11 cellular contexts compared by ENCODE assay signal in the genomic region with DNA sequence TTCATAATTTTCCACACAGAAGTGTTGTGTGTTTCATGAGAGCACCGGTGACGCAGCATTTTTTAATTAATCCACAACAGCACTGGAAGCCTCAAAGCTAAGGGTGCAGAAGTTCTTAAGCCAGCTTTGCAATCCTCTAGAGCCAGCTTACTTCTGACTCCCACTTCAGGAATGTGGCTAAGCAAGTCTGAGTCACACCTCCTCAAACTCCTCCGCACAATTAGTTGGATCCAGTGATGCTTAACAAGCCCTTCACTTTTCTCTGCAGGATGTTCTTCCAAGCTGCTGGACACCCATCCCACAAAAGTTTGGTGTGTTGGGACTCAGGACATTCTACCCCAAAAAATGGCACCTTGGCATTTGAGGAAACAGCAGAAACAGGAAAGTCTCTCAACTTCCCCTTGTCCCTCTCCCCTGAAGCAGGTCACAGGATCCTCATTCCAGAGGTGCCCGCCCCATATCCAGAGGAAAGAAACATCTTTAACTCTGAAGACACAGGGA.
DNase-seq lines count a peak whose midpoint lies in the region; ATAC-seq, FAIRE-seq and TF ChIP-seq lines count a peak whose summit lies in the region.
"Had no signal": no experiment of that assay in that cellular context is flagged by ENCODE, and none has a peak within 500 bp of the region (broad histone marks: within the 10 kb centered on the region; RNA-seq: fewer than 3 reads in every experiment).

No MANE protein-coding gene starts in this region.

- no peaks in the 10 kb centered on the region for H3K9me3 ChIP-seq in keratinocyte (ENCODE audit: control insufficient read depth, low read depth, low read length)

- H3K36me3 ChIP-seq in keratinocyte (ENCODE audit: control insufficient read depth in 2 of 2, extremely low read depth in 1 of 2, insufficient read depth in 2 of 2, low read length in 2 of 2), result no peaks in the 10 kb centered on the region

- peaks cover 21% of the 10 kb centered on the region for H3K4me1 ChIP-seq in keratinocyte (ENCODE audit: control insufficient read depth, extremely low read depth, insufficient read depth, low read length)

- dilution Hi-C loops in keratinocyte (cut with MboI; ENCODE audit: extremely low pct_ligation_motif_present, low sequenced_read_pairs), result no loop called here

- TF ChIP-seq CTCF in brain (conservative IDR thresholded peaks at IDR 0.05) (no peak), keratinocyte (optimal IDR thresholded peaks at IDR 0.05 in 1 of 3, IDR thresholded peaks at IDR 0.05 in 1 of 3, conservative IDR thresholded peaks at IDR 0.05 in 1 of 3; ENCODE audit: extremely low read depth in 1 of 3, insufficient read depth in 2 of 3, low read length in 3 of 3) (no peak)

- H3K36me3 Mint-ChIP-seq in brain, result no peaks in the 10 kb centered on the region
- H3K36me3 Mint-ChIP-seq: activated naive CD8-positive, alpha-beta T cell had no signal

- peak overlapping the region in 3 of 5 experiments; percentile 20 to 79 (median 33) for H3K27ac Mint-ChIP-seq in brain
- H3K27ac Mint-ChIP-seq: activated naive CD8-positive, alpha-beta T cell; CD14-positive monocyte had no signal

- H4K20me1 ChIP-seq in keratinocyte (ENCODE audit: control insufficient read depth, extremely low read depth, insufficient read depth, low read length), result no peaks in the 10 kb centered on the region

- no peaks in the 10 kb centered on the region for H3K27me3 Mint-ChIP-seq in brain

- H3K9me1 ChIP-seq in keratinocyte (ENCODE audit: control insufficient read depth, extremely low read depth, insufficient read depth, low read length), result no peaks in the 10 kb centered on the region

- peak; percentile 99 for FAIRE-seq in keratinocyte (lab: Jason Lieb, UNC)

- peaks cover 80% of the 10 kb centered on the region for H3K4me1 Mint-ChIP-seq in brain

- H3K4me3 ChIP-seq in keratinocyte (ENCODE audit: control insufficient read depth in 2 of 3, extremely low read depth in 1 of 3, insufficient read depth in 2 of 3, low read depth in 1 of 3, low read length in 3 of 3), result peak overlapping the region in 2 of 3 experiments; percentile 18 to 51

- ATAC-seq in Right ventricle myocardium inferior (peak; percentile 74), HG02884 (IDR thresholded peaks at IDR 0.05; ENCODE audit: unreplicated experiment) (no peak), HG03457 (IDR thresholded peaks at IDR 0.05; ENCODE audit: unreplicated experiment) (no peak)

- intact Hi-C loops in Right ventricle myocardium inferior (cut with DNase I) (no loop called here), cardiac septum (cut with DNase I) (no loop called here)

- no peak overlapping the region for H3K4me3 Mint-ChIP-seq in brain
- H3K4me3 Mint-ChIP-seq: activated naive CD8-positive, alpha-beta T cell; CD14-positive monocyte had no signal

- H3K4me2 ChIP-seq in keratinocyte (ENCODE audit: control insufficient read depth, extremely low read depth, insufficient read depth, low read depth, low read length), result peak overlapping the region; percentile 81

- peaks cover 0 to 3% (median 0%) of the 10 kb centered on the region in 5 experiments for H3K9me3 Mint-ChIP-seq in brain
- H3K9me3 Mint-ChIP-seq: CD14-positive monocyte had no signal

- DNase-seq in Right ventricle myocardium inferior (ENCODE audit: missing footprints) (no peak), cardiac septum (ENCODE audit: low spot score) (no peak), keratinocyte (ENCODE audit: low read depth, low spot score) (peak; percentile 94), nucleus accumbens (lab: John Stamatoyannopoulos, UW) (no peak), cortex of kidney (lab: John Stamatoyannopoulos, UW) (no peak)
- DNase-seq: KBM-7 had no signal

- H3K79me2 ChIP-seq in keratinocyte (ENCODE audit: control insufficient read depth, insufficient read depth, low read length), result no peaks in the 10 kb centered on the region

- H3K9ac ChIP-seq in keratinocyte (ENCODE audit: control insufficient read depth, extremely low read depth, insufficient read depth, low read length), result peak overlapping the region; percentile 18

- H3K27me3 ChIP-seq in keratinocyte (ENCODE audit: control insufficient read depth, extremely low read depth, insufficient read depth, low read length), result no peaks in the 10 kb centered on the region

- peak overlapping the region; percentile 63 for H3K27ac ChIP-seq in keratinocyte (ENCODE audit: control insufficient read depth, insufficient read depth, low read length)

- H2AFZ ChIP-seq in keratinocyte (ENCODE audit: control insufficient read depth, low read length), result peak overlapping the region; percentile 36
